ENCODE assay signal across 24 cellular contexts in the genomic region with DNA sequence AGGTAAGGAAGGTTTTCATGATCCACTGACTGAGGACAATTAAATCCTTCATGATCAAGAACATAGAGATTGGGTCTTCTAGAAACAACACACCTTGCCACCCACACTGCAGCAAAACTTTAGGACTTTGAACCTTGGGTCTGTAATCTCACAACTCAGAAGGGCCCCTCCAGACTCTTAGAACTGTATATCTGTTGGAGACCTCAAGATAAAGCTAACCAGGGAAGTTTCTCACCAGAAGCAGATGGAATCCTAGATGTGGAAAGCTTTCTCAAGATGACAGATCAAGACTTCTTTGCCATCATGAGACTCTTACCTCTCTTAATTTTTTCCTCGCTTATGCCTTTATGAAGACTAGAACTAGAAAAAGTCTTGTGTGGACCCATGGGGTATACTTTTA. TPM values are rescaled to one million over a fixed set of nuclear protein-coding genes. Genes with fewer than 3 reads are reported as not detected.
DNase-seq lines count a peak whose midpoint lies in the region; ATAC-seq, FAIRE-seq and TF ChIP-seq lines count a peak whose summit lies in the region.
"Had no signal": no experiment of that assay in that cellular context is flagged by ENCODE, and none has a peak within 500 bp of the region (broad histone marks: within the 10 kb centered on the region; RNA-seq: fewer than 3 reads in every experiment).

No MANE protein-coding gene starts in this region.

- H3K9me3 ChIP-seq in HCT116 (ENCODE audit: control insufficient read depth in 1 of 2, insufficient read depth in 1 of 2, low read depth in 1 of 2, low read length in 2 of 2) (no peaks in the 10 kb centered on the region; a peak in 1 of 4 replicates), Panc1 (ENCODE audit: control insufficient read depth, insufficient read depth, low read depth, low read length) (no peaks in the 10 kb centered on the region), hepatocyte (ENCODE audit: low read depth) (no peaks in the 10 kb centered on the region)
- H3K9me3 ChIP-seq: Caco-2 had no signal

- no peaks in the 10 kb centered on the region for H3K9me3 Mint-ChIP-seq in dendritic cell treated with granulocyte-macrophage colony-stimulating factor and Interleukin-4, amounts not matched to agents 40 ng/mL and 50 ng/mL, for 4 days
- H3K9me3 Mint-ChIP-seq: CD4-positive, alpha-beta T cell; CD8-positive, alpha-beta T cell had no signal

- in situ Hi-C loops in Panc1 (cut with HindIII; ENCODE audit: low pct_unique_long_range_greater_than_20kb, low sequenced_read_pairs) = no loop called here

- TF ChIP-seq CTCF in HCT116 (IDR thresholded peaks at IDR 0.05 in 2 of 3, conservative IDR thresholded peaks at IDR 0.05 in 1 of 3; ENCODE audit: borderline replicate concordance in 1 of 3, insufficient read depth in 1 of 3, low read depth in 2 of 3, low read length in 2 of 3) (no peak), Panc1 (IDR thresholded peaks at IDR 0.05) (no peak), hepatocyte (IDR thresholded peaks at IDR 0.05; ENCODE audit: poor library complexity) (no peak)

- H3K4me1 Mint-ChIP-seq in dendritic cell treated with granulocyte-macrophage colony-stimulating factor and Interleukin-4, amounts not matched to agents 40 ng/mL and 50 ng/mL, for 4 days (ENCODE audit: low read depth) = peaks cover 56% of the 10 kb centered on the region

- H3K4me2 ChIP-seq in HCT116 (ENCODE audit: low read length) (no peak overlapping the region), hepatocyte (no peak overlapping the region)
- H3K4me2 ChIP-seq: BLaER1 treated with 17β-estradiol and CSF1 and Interleukin-3, amounts not matched to agents 10 nM and 100 nM had no signal

- H3K79me2 ChIP-seq in HCT116 (ENCODE audit: insufficient read depth, low read length) (no peaks in the 10 kb centered on the region), hepatocyte (no peaks in the 10 kb centered on the region)

- TF ChIP-seq POLR2A in HCT116 (IDR thresholded peaks at IDR 0.05; ENCODE audit: borderline replicate concordance, extremely low read depth, insufficient read depth, insufficient read length) (no peak), GM12892 (IDR thresholded peaks at IDR 0.05; ENCODE audit: low read depth, low read length) (no peak)

- no peaks in the 10 kb centered on the region for H3K36me3 ChIP-seq in HCT116 (ENCODE audit: control insufficient read depth in 1 of 2, insufficient read depth in 2 of 2, low read length in 2 of 2)
- no peaks in the 10 kb centered on the region for H3K36me3 ChIP-seq in Panc1 (ENCODE audit: control insufficient read depth, insufficient read depth, low read length)
- no peaks in the 10 kb centered on the region for H3K36me3 ChIP-seq in hepatocyte (replicated peaks; ENCODE audit: insufficient read depth, low read depth)
- H3K36me3 ChIP-seq: BLaER1 treated with 17β-estradiol and CSF1 and Interleukin-3, amounts not matched to agents 10 nM and 100 nM had no signal

- no TSS peak for BruUV-seq in HCT116 (replicated peaks; lab: Mats Ljungman, UMichigan)
- BruUV-seq in Panc1 (replicated peaks; lab: Mats Ljungman, UMichigan) = no TSS peak

- TF ChIP-seq RAD21 in HCT116 (IDR thresholded peaks at IDR 0.05; ENCODE audit: low read depth) = no peak

- H3K9ac ChIP-seq in HCT116 (ENCODE audit: low read length) = no peak overlapping the region
- H3K9ac ChIP-seq: BLaER1 treated with 17β-estradiol and CSF1 and Interleukin-3, amounts not matched to agents 10 nM and 100 nM had no signal

- CTCF ChIA-PET in HCT116 (lab: Charles Lee) = no interaction called here
- CTCF ChIA-PET in Panc1 (lab: Charles Lee) = no interaction called here

- H3K27ac ChIP-seq in HCT116 (ENCODE audit: low read depth, low read length) = no peak overlapping the region
- peak overlapping the region; percentile 93 for H3K27ac ChIP-seq in Panc1 (ENCODE audit: low read length)
- H3K27ac ChIP-seq in hepatocyte = peak overlapping the region; percentile 76
- H3K27ac ChIP-seq: BLaER1 treated with 17β-estradiol and CSF1 and Interleukin-3, amounts not matched to agents 10 nM and 100 nM; C4-2B had no signal

- H4K20me1 ChIP-seq in HCT116 (ENCODE audit: insufficient read depth) = no peaks in the 10 kb centered on the region
- no peaks in the 10 kb centered on the region for H4K20me1 ChIP-seq in hepatocyte (ENCODE audit: insufficient read depth, poor library complexity, severe bottlenecking)
- H4K20me1 ChIP-seq: BLaER1 treated with 17β-estradiol and CSF1 and Interleukin-3, amounts not matched to agents 10 nM and 100 nM had no signal

- H3K4me3 Mint-ChIP-seq in dendritic cell treated with granulocyte-macrophage colony-stimulating factor and Interleukin-4, amounts not matched to agents 40 ng/mL and 50 ng/mL, for 4 days = no peak overlapping the region
- H3K4me3 Mint-ChIP-seq: B cell; CD4-positive, alpha-beta T cell; CD8-positive, alpha-beta T cell had no signal

- WGBS in hepatocyte (ENCODE audit: low lambda C conversion rate, missing lambda C conversion rate) = 96% methylated on average over 1 of the region's 1 CpG

- H2AFZ ChIP-seq in HCT116 (ENCODE audit: low read depth, low read length, poor library complexity, severe bottlenecking) = peak overlapping the region; percentile 20
- H2AFZ ChIP-seq in hepatocyte = no peak overlapping the region

- no peak for ATAC-seq in HCT116
- no peak for ATAC-seq in Panc1
- ATAC-seq: CD8-positive, alpha-beta T cell had no signal

- H3K4me1 ChIP-seq in HCT116 (ENCODE audit: control insufficient read depth in 1 of 2, insufficient read depth in 2 of 2, low read length in 2 of 2) = peaks cover 29 to 51% of the 10 kb centered on the region in 2 experiments
- H3K4me1 ChIP-seq in Panc1 (ENCODE audit: control insufficient read depth, insufficient read depth, low read length) = peaks cover 23% of the 10 kb centered on the region
- H3K4me1 ChIP-seq in hepatocyte (ENCODE audit: insufficient read depth) = peaks cover 9% of the 10 kb centered on the region

- no peaks in the 10 kb centered on the region for H3K27me3 Mint-ChIP-seq in dendritic cell treated with granulocyte-macrophage colony-stimulating factor and Interleukin-4, amounts not matched to agents 40 ng/mL and 50 ng/mL, for 4 days
- H3K27me3 Mint-ChIP-seq: B cell; CD4-positive, alpha-beta T cell had no signal

- FAIRE-seq in GM12892 (lab: Jason Lieb, UNC) = no peak
- FAIRE-seq: A204.1, D721Med, G401.6, GM12891, GM18507 had no signal

- POLR2A ChIA-PET in HCT116 (lab: Charles Lee) (interaction anchor here (1.8 kb wide), 1 partner anchor 42 kb away, joined by 8 read pairs; the partner anchor contains the start of gene MAT2A), Panc1 (lab: Charles Lee) (no interaction called here)

- intact Hi-C loops in HCT116 (cut with micrococcal nuclease) (no loop called here), Panc1 (cut with micrococcal nuclease; ENCODE audit: unreplicated experiment) (loop anchor here (10.0 kb wide), 1 partner anchor 72 kb away; no protein-coding TSS in a partner anchor)
- intact Hi-C loops in dendritic cell treated with granulocyte-macrophage colony-stimulating factor and Interleukin-4, amounts not matched to agents 40 ng/mL and 50 ng/mL, for 4 days (cut with micrococcal nuclease) = no loop called here

- DNase-seq in HCT116 (ENCODE audit: low read depth, low spot score) (no peak), Panc1 (ENCODE audit: low read depth, low spot score) (no peak), hepatocyte (ENCODE audit: low spot score) (no peak), NCI-H2196 (lab: John Stamatoyannopoulos, UW; ENCODE audit: unreplicated experiment) (no peak), GM12892 (ENCODE audit: insufficient read length) (no peak), NCI-H526 (lab: John Stamatoyannopoulos, UW) (no peak), pons (ENCODE audit: low spot score) (no peak)
- DNase-seq: 8988T; AML-193; Caco-2; Calu3; CD4-positive, alpha-beta T cell; CD8-positive, alpha-beta T cell; DMS79 treated with DMSO at 0.1 percent for 48 hours; GF-D8 had no signal

- RAD21 ChIA-PET in HCT116 (lab: Charles Lee; ENCODE audit: low non-redundant PET in 1 of 2, low total read pairs in 2 of 2, uncharacterized antibody in 2 of 2, unreplicated experiment in 2 of 2) = no interaction called here

- H3K27ac Mint-ChIP-seq in dendritic cell treated with granulocyte-macrophage colony-stimulating factor and Interleukin-4, amounts not matched to agents 40 ng/mL and 50 ng/mL, for 4 days = peak overlapping the region; percentile 41
- H3K27ac Mint-ChIP-seq: B cell; CD4-positive, alpha-beta T cell; CD8-positive, alpha-beta T cell had no signal

- H3K9me2 ChIP-seq in HCT116 (ENCODE audit: insufficient read depth) = no peaks in the 10 kb centered on the region
- H3K9me2 ChIP-seq in hepatocyte (replicated peaks; ENCODE audit: insufficient read depth) = no peaks in the 10 kb centered on the region

- peaks cover 26% of the 10 kb centered on the region for H3K36me3 Mint-ChIP-seq in dendritic cell treated with granulocyte-macrophage colony-stimulating factor and Interleukin-4, amounts not matched to agents 40 ng/mL and 50 ng/mL, for 4 days (ENCODE audit: low read depth)
- H3K36me3 Mint-ChIP-seq: CD8-positive, alpha-beta T cell had no signal

- no peak overlapping the region for H3K4me3 ChIP-seq in HCT116 (replicated peaks in 1 of 2; ENCODE audit: low read depth in 1 of 2, low read length in 2 of 2)
- no peak overlapping the region for H3K4me3 ChIP-seq in Panc1 (ENCODE audit: low read depth in 2 of 2, low read length in 2 of 2)
- H3K4me3 ChIP-seq in hepatocyte = no peak overlapping the region
- H3K4me3 ChIP-seq: BLaER1 treated with 17β-estradiol and CSF1 and Interleukin-3, amounts not matched to agents 10 nM and 100 nM had no signal

- H3K27me3 ChIP-seq in HCT116 (ENCODE audit: insufficient read depth, low read length) (no peaks in the 10 kb centered on the region), Panc1 (ENCODE audit: control insufficient read depth, insufficient read depth, low read length) (no peaks in the 10 kb centered on the region), hepatocyte (no peaks in the 10 kb centered on the region)
- H3K27me3 ChIP-seq: BLaER1 treated with 17β-estradiol and CSF1 and Interleukin-3, amounts not matched to agents 10 nM and 100 nM had no signal

TF ChIP-seq in HCT116, 20 proteins besides CTCF, POLR2A, EP300 and RAD21 (continues in another document):
- TF ChIP-seq POLR2AphosphoS5 (IDR thresholded peaks at IDR 0.05; ENCODE audit: low read depth, low read length) (no peak), FOSL1 (IDR thresholded peaks at IDR 0.05; ENCODE audit: low read depth) (no peak), EGR1 (IDR thresholded peaks at IDR 0.05; ENCODE audit: low read depth) (no peak), EZH2 (IDR thresholded peaks at IDR 0.05) (no peak), SP1 (IDR thresholded peaks at IDR 0.05; ENCODE audit: low read depth) (no peak), ZNF274 (IDR thresholded peaks at IDR 0.05; ENCODE audit: low read depth, low read length) (no peak)
- TF ChIP-seq, protein P1, sequence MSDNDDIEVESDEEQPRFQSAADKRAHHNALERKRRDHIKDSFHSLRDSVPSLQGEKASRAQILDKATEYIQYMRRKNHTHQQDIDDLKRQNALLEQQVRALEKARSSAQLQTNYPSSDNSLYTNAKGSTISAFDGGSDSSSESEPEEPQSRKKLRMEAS (IDR thresholded peaks at IDR 0.05) = no peak

RNA-seq across cellular contexts. Expression of gene MAT2A, which starts 42.5 kb away (rescaled TPM):
- total RNA-seq in HCT116 (2021; ENCODE audit: unreplicated experiment) = 444 TPM
- polyA plus RNA-seq in HCT116 (2012) = 132 and 245 TPM in 2 replicates
- 547 TPM for total RNA-seq in Panc1 (2021; ENCODE audit: unreplicated experiment)
- 391 TPM for polyA plus RNA-seq in Panc1 (2012; ENCODE audit: insufficient read length)
- 202 and 252 TPM in 2 replicates for total RNA-seq in hepatocyte
- 379 and 465 TPM in 2 replicates for polyA plus RNA-seq in hepatocyte
- 211 TPM for polyA plus RNA-seq in GM12892 (2012; ENCODE audit: missing spikeins)
